In genomic region chr2:38255211-38255610, GRCh38 we compare ENCODE assay signal across 7 cellular contexts.
"Had no signal": no experiment of that assay in that cellular context is flagged by ENCODE, and none has a peak within 500 bp of the region (broad histone marks: within the 10 kb centered on the region; RNA-seq: fewer than 3 reads in every experiment).

No MANE protein-coding gene starts in this region.

- H2AFZ ChIP-seq: GM23338 had no signal

- H3K36me3 Mint-ChIP-seq: IgD-negative memory B cell had no signal

- H3K4me2 ChIP-seq: GM23338 had no signal

- H3K9me3 Mint-ChIP-seq: H9 had no signal

- ATAC-seq: GM23338 had no signal

- H3K27ac Mint-ChIP-seq: GM23338, H9, IgD-negative memory B cell had no signal

- H3K4me3 Mint-ChIP-seq: GM23338, H9, IgD-negative memory B cell had no signal

- FAIRE-seq: H1, H54, HTR-8/SVneo had no signal

- H3K4me3 ChIP-seq: GM23338 had no signal

- DNase-seq: H9, HCEC 1CT had no signal

- H3K4me1 Mint-ChIP-seq: GM23338, H9, IgD-negative memory B cell had no signal
